ENCODE assay signal across 9 cellular contexts in genomic region chr14:92692822-92693226, GRCh38. TPM values are rescaled to one million over a fixed set of nuclear protein-coding genes. Genes with fewer than 3 reads are reported as not detected.
DNase-seq lines count a peak whose midpoint lies in the region; ATAC-seq and FAIRE-seq lines count a peak whose summit lies in the region.
"Had no signal": no experiment of that assay in that cellular context is flagged by ENCODE, and none has a peak within 500 bp of the region (broad histone marks: within the 10 kb centered on the region; RNA-seq: fewer than 3 reads in every experiment).

No MANE protein-coding gene starts in this region.

- peak overlapping the region; percentile 41 for H3K27ac ChIP-seq in muscle layer of colon (ENCODE audit: low read depth, low read length)

- no peak for FAIRE-seq in frontal cortex (lab: Jason Lieb, UNC)

- in situ Hi-C loops in Caki2 (cut with HindIII; ENCODE audit: low pct_unique_long_range_greater_than_20kb, low sequenced_read_pairs), result no loop called here
- in situ Hi-C loops in HAP-1 (cut with MboI; ENCODE audit: low sequenced_read_pairs), result loop anchor here (25.0 kb wide), 1 partner anchor 556 kb away; no protein-coding TSS in a partner anchor

- H3K9me3 ChIP-seq in muscle layer of colon (ENCODE audit: low read length), result no peaks in the 10 kb centered on the region
- H3K9me3 ChIP-seq in HAP-1, result no peaks in the 10 kb centered on the region

- peak; percentile 6 to 12 for ATAC-seq in activated naive CD4-positive, alpha-beta T cell treated with anti-CD3 and anti-CD28 coated beads, Interleukin-2, amount 50 U/mL, for 72 hours

- H3K9me3 Mint-ChIP-seq in activated naive CD4-positive, alpha-beta T cell treated with anti-CD3 and anti-CD28 coated beads, Interleukin-2, amount 50 U/mL, for 72 hours, result no peaks in the 10 kb centered on the region
- H3K9me3 Mint-ChIP-seq: T-helper 1 cell treated with Interleukin-12 subunit alpha and Interleukin-12 subunit beta and Interleukin-4 antibody, amounts not matched to agents 30 μg/mL and 1 μg/mL, for 36 hours had no signal

- H3K4me3 ChIP-seq in muscle layer of colon (ENCODE audit: low read depth in 1 of 2, low read length in 2 of 2) (no peak overlapping the region), HAP-1 (no peak overlapping the region)

- no peak overlapping the region for H3K9ac ChIP-seq in muscle layer of colon (ENCODE audit: low read length)

- DNase-seq in Caki2 (ENCODE audit: low read depth), result peak; percentile 4
- DNase-seq in NCI-H128 (lab: John Stamatoyannopoulos, UW; ENCODE audit: unreplicated experiment), result peak; percentile 96
- DNase-seq in activated naive CD4-positive, alpha-beta T cell treated with anti-CD3 and anti-CD28 coated beads, Interleukin-2, amount 50 U/mL, for 72 hours (ENCODE audit: low spot score in 2 of 2), result peak in 1 of 2 donors; percentile 42
- DNase-seq in frontal cortex (ENCODE audit: low spot score in 2 of 2), result no peak
- no peak for DNase-seq in SIG-M5 treated with dmso at 0.1 percent for 504 hours (lab: John Stamatoyannopoulos, UW; ENCODE audit: unreplicated experiment)
- DNase-seq in ecto neural progenitor cell (ENCODE audit: low spot score), result no peak
- DNase-seq in HAP-1 (ENCODE audit: low spot score in 2 of 2), result no peak

- H3K27me3 ChIP-seq in muscle layer of colon (ENCODE audit: control insufficient read depth in 1 of 2, insufficient read depth in 2 of 2, low read length in 2 of 2), result no peaks in the 10 kb centered on the region
- no peaks in the 10 kb centered on the region for H3K27me3 ChIP-seq in HAP-1 (ENCODE audit: low read depth)

- H3K27ac Mint-ChIP-seq in activated naive CD4-positive, alpha-beta T cell treated with anti-CD3 and anti-CD28 coated beads, Interleukin-2, amount 50 U/mL, for 72 hours, result peak overlapping the region in 1 of 2 donors; percentile 58
- H3K27ac Mint-ChIP-seq: T-helper 1 cell treated with Interleukin-12 subunit alpha and Interleukin-12 subunit beta and Interleukin-4 antibody, amounts not matched to agents 30 μg/mL and 1 μg/mL, for 36 hours had no signal

- H3K36me3 ChIP-seq in muscle layer of colon (ENCODE audit: insufficient read depth, low read length) (no peaks in the 10 kb centered on the region), HAP-1 (replicated peaks) (no peaks in the 10 kb centered on the region)

- peaks cover 33% of the 10 kb centered on the region for H3K4me1 ChIP-seq in muscle layer of colon (ENCODE audit: insufficient read depth, low read length)
- no peaks in the 10 kb centered on the region for H3K4me1 ChIP-seq in HAP-1

- H3K36me3 Mint-ChIP-seq in activated naive CD4-positive, alpha-beta T cell treated with anti-CD3 and anti-CD28 coated beads, Interleukin-2, amount 50 U/mL, for 72 hours, result no peaks in the 10 kb centered on the region

RNA-seq across cellular contexts. Expression of gene LGMN, which starts 55.6 kb away (rescaled TPM):
- total RNA-seq in Caki2 (2014; rRNA removed; shearing (Covaris generic); ENCODE audit: low replicate concordance), result 48.2 and 63.5 TPM in 2 replicates
- 1 to 10 TPM; 1.2 to 3.8 TPM for total RNA-seq in activated naive CD4-positive, alpha-beta T cell treated with anti-CD3 and anti-CD28 coated beads, Interleukin-2, amount 50 U/mL, for 72 hours
- total RNA-seq in frontal cortex, result 28.9 TPM

Comparison
In these comparisons a context has a peak if more than half of its experiments do, and no peak if none do; other contexts are left out.
1. DNase-seq: peak in Caki2 (single experiment) and NCI-H128 (single experiment); none in frontal cortex (0 of 2), SIG-M5 treated with dmso at 0.1 percent for 504 hours (single experiment), ecto neural progenitor cell (single experiment) and HAP-1 (0 of 2).